8 cellular contexts compared by ENCODE assay signal in genomic region chr14:77041837-77042557, GRCh38.
DNase-seq lines count a peak whose midpoint lies in the region; ATAC-seq, FAIRE-seq and TF ChIP-seq lines count a peak whose summit lies in the region.

No MANE protein-coding gene starts in this region.

- H3K4me3 Mint-ChIP-seq in dendritic cell treated with granulocyte-macrophage colony-stimulating factor and Interleukin-4, amounts not matched to agents 40 ng/mL and 50 ng/mL, for 4 days = no peak overlapping the region

- H3K27ac Mint-ChIP-seq in dendritic cell treated with granulocyte-macrophage colony-stimulating factor and Interleukin-4, amounts not matched to agents 40 ng/mL and 50 ng/mL, for 4 days = peak overlapping the region; percentile 92

- no peaks in the 10 kb centered on the region for H3K27me3 Mint-ChIP-seq in dendritic cell treated with granulocyte-macrophage colony-stimulating factor and Interleukin-4, amounts not matched to agents 40 ng/mL and 50 ng/mL, for 4 days

- peak; percentile 30 for DNase-seq in NCI-H2029 (lab: John Stamatoyannopoulos, UW)
- DNase-seq in NCI-H2029 treated with DMSO at 0.1 percent for 48 hours (lab: John Stamatoyannopoulos, UW) = no peak
- peak; percentile 65 for DNase-seq in midbrain (lab: John Stamatoyannopoulos, UW)
- DNase-seq in urothelium cell line (ENCODE audit: low spot score) = peak; percentile 64
- no peak for DNase-seq in activated effector memory CD4-positive, alpha-beta T cell treated with anti-CD3 and anti-CD28 coated beads, Interleukin-2, amount 50 U/mL, for 16 hours

- peaks cover 78% of the 10 kb centered on the region for H3K4me1 Mint-ChIP-seq in dendritic cell treated with granulocyte-macrophage colony-stimulating factor and Interleukin-4, amounts not matched to agents 40 ng/mL and 50 ng/mL, for 4 days (ENCODE audit: low read depth)

- 0 out of 2 replicates have a peak overlapping the region, but pooled peaks have one; percentile 20 for H2AFZ ChIP-seq in OCI-LY1 (ENCODE audit: low read length)

- H3K36me3 ChIP-seq in OCI-LY1 (ENCODE audit: insufficient read depth, low read length) = no peaks in the 10 kb centered on the region

- H3K9me2 ChIP-seq in OCI-LY1 (ENCODE audit: low read depth, low read length) = no peaks in the 10 kb centered on the region

- H3K9ac ChIP-seq in OCI-LY1 (ENCODE audit: low read length) = peak overlapping the region; percentile 9; the same call in 1 of the 2 replicates

- H4K20me1 ChIP-seq in OCI-LY1 (ENCODE audit: insufficient read depth, low read length) = no peaks in the 10 kb centered on the region

- peaks cover 7% of the 10 kb centered on the region; the same call in 1 of the 2 replicates for H3F3A ChIP-seq in OCI-LY1 (ENCODE audit: insufficient read depth, low read length)

- H3K27ac ChIP-seq in OCI-LY1 (ENCODE audit: low read depth, low read length, poor library complexity, severe bottlenecking) = peak overlapping the region; percentile 97

- no peaks in the 10 kb centered on the region for H3K36me3 Mint-ChIP-seq in dendritic cell treated with granulocyte-macrophage colony-stimulating factor and Interleukin-4, amounts not matched to agents 40 ng/mL and 50 ng/mL, for 4 days (ENCODE audit: low read depth)

- H3K9me3 Mint-ChIP-seq in dendritic cell treated with granulocyte-macrophage colony-stimulating factor and Interleukin-4, amounts not matched to agents 40 ng/mL and 50 ng/mL, for 4 days = no peaks in the 10 kb centered on the region

- H3K4me3 ChIP-seq in OCI-LY1 (ENCODE audit: low read depth, low read length, poor library complexity, severe bottlenecking) = no peak overlapping the region

- peak overlapping the region; percentile 75; the same call in 1 of the 2 replicates for H3K4me2 ChIP-seq in OCI-LY1 (ENCODE audit: low read length)

- no peaks in the 10 kb centered on the region for H3K79me2 ChIP-seq in OCI-LY1 (ENCODE audit: insufficient read depth, low read length)

- 0 out of 2 replicates have a peak, but pooled peaks cover 7% of the 10 kb centered on the region for H3K27me3 ChIP-seq in OCI-LY1 (ENCODE audit: insufficient read depth, low read length)

- no peaks in the 10 kb centered on the region for H3K9me3 ChIP-seq in OCI-LY1 (ENCODE audit: low read length)

- no peak for ATAC-seq in HG02870 (IDR thresholded peaks at IDR 0.05; ENCODE audit: unreplicated experiment)

- FAIRE-seq in urothelium cell line (lab: Jason Lieb, UNC) = no peak

- intact Hi-C loops in dendritic cell treated with granulocyte-macrophage colony-stimulating factor and Interleukin-4, amounts not matched to agents 40 ng/mL and 50 ng/mL, for 4 days (cut with micrococcal nuclease) = loop anchor here (5.0 kb wide), 1 partner anchor 85 kb away; no protein-coding TSS in a partner anchor

- no peak for TF ChIP-seq CTCF in OCI-LY1 (IDR thresholded peaks at IDR 0.05; ENCODE audit: low read length)

- peaks cover 69% of the 10 kb centered on the region for H3K4me1 ChIP-seq in OCI-LY1 (ENCODE audit: insufficient read depth, low read length, severe bottlenecking)

Comparison
In these comparisons a context has a peak if more than half of its experiments do, and no peak if none do; other contexts are left out.
1. DNase-seq: peak in NCI-H2029 (single experiment), midbrain (single experiment) and urothelium cell line (single experiment); none in NCI-H2029 treated with DMSO at 0.1 percent for 48 hours (single experiment) and activated effector memory CD4-positive, alpha-beta T cell treated with anti-CD3 and anti-CD28 coated beads, Interleukin-2, amount 50 U/mL, for 16 hours (single experiment).